Comparison of ENCODE assay signal across 1 cellular context in genomic region chr2:24402242-24403092, GRCh38.
TF ChIP-seq lines count a peak whose summit lies in the region.

No MANE protein-coding gene starts in this region.

TF ChIP-seq in IMR-90, 13 proteins besides CTCF, POLR2A, EP300 and RAD21:
- TF ChIP-seq NFE2L2 (IDR thresholded peaks at IDR 0.05; ENCODE audit: low read depth, low read length), result no peak
- TF ChIP-seq CHD1 (IDR thresholded peaks at IDR 0.05; ENCODE audit: low read depth, low read length), result no peak
- no peak for TF ChIP-seq CEBPB (IDR thresholded peaks at IDR 0.05; ENCODE audit: low read depth, low read length)
- no peak for TF ChIP-seq MAFK (IDR thresholded peaks at IDR 0.05; ENCODE audit: low read depth, low read length)
- no peak for TF ChIP-seq BHLHE40 (IDR thresholded peaks at IDR 0.05; ENCODE audit: low read depth, low read length)
- TF ChIP-seq RCOR1 (IDR thresholded peaks at IDR 0.05; ENCODE audit: insufficient replicate concordance, low read length), result no peak
